8 cellular contexts compared by ENCODE assay signal in the genomic region with DNA sequence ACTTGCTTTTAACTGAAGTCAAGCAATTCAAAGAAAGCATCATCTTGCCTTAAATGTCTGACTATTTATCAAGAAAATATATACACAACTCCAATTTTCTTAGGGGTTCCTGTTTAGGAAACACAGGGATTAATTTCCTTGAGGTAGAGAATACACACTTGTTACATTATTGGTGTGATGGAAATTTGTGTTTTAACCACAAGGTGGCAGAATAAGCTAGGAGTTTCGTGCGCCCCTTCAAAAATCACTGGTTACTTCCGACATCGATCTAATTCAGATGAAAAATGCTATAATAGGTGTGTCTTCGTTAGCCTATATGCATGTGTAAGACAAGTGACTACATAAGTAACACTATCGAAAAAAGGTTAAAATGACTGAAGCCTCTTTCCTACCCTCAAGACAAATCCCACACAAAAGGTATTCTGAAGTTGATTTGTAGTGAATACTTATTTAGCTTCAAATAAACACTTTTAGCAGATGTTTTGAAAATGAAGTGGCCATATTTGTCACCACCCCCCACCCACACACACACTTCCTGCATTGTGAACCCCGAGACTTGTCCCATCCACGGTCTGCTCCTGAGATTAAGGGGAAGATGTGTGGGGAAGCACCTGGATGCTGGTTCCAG.
DNase-seq lines count a peak whose midpoint lies in the region; ATAC-seq, FAIRE-seq and TF ChIP-seq lines count a peak whose summit lies in the region.

No MANE protein-coding gene starts in this region.

- intact Hi-C loops in spleen (cut with DNase I; ENCODE audit: low total_unique reads), result loop anchor here (10.0 kb wide), 1 partner anchor 203 kb away; no protein-coding TSS in a partner anchor

- peak; percentile 2 for DNase-seq in DMS 273 treated with DMSO at 0.1 percent for 48 hours (lab: John Stamatoyannopoulos, UW)
- DNase-seq in KG1 (lab: John Stamatoyannopoulos, UW), result peak; percentile 10
- DNase-seq in SK-N-MC (ENCODE audit: low read depth, low spot score), result no peak
- DNase-seq in frontal cortex (ENCODE audit: low spot score in 2 of 2), result no peak
- DNase-seq in spleen, result no peak
- no peak for DNase-seq in stimulated activated effector memory CD8-positive, alpha-beta T cell treated with anti-CD3 and anti-CD28 coated beads, Interleukin-12 subunit alpha, Interleukin-12 subunit beta, amount 100 ng/mL, for 72 hours (ENCODE audit: low spot score in 2 of 2)
- DNase-seq in NCI-H526 treated with DMSO at 0.1 percent for 48 hours (lab: John Stamatoyannopoulos, UW), result no peak

- H3K9me3 ChIP-seq in SK-N-MC (ENCODE audit: low read depth, low read length), result no peaks in the 10 kb centered on the region
- no peaks in the 10 kb centered on the region for H3K9me3 ChIP-seq in spleen

- H3K36me3 ChIP-seq in SK-N-MC (ENCODE audit: insufficient read depth, low read length) (no peaks in the 10 kb centered on the region), spleen (no peaks in the 10 kb centered on the region)

- no peaks in the 10 kb centered on the region for H3K4me1 ChIP-seq in spleen

- peaks cover 0 to 3% (median 0%) of the 10 kb centered on the region in 7 donors for H3K27me3 ChIP-seq in spleen (replicated peaks in 1 of 7)

- 5 to 9% (median 7%) methylated on average over 8 of the region's 8 CpGs for WGBS in spleen, 5 donors

- H3K4me3 Mint-ChIP-seq in stimulated activated effector memory CD8-positive, alpha-beta T cell treated with anti-CD3 and anti-CD28 coated beads, Interleukin-12 subunit alpha, Interleukin-12 subunit beta, amount 100 ng/mL, for 72 hours, result no peak overlapping the region

- H3K27ac ChIP-seq in SK-N-MC, result no peak overlapping the region; the same call in 1 of the 2 replicates
- no peak overlapping the region for H3K27ac ChIP-seq in spleen

- peak in 8 of 11 experiments; percentile 22 to 60 (median 42) for TF ChIP-seq CTCF in spleen (IDR thresholded peaks at IDR 0.05 in 8 of 11, conservative IDR thresholded peaks at IDR 0.05 in 3 of 11)

- ATAC-seq in GM19463 (IDR thresholded peaks at IDR 0.05; ENCODE audit: unreplicated experiment), result peak; percentile 70
- ATAC-seq in stimulated activated effector memory CD8-positive, alpha-beta T cell treated with anti-CD3 and anti-CD28 coated beads, Interleukin-12 subunit alpha, Interleukin-12 subunit beta, amount 100 ng/mL, for 72 hours, result no peak

- TF ChIP-seq POLR2A in spleen (IDR thresholded peaks at IDR 0.05), result no peak

- peak overlapping the region; percentile 56 for H3K4me3 ChIP-seq in SK-N-MC
- H3K4me3 ChIP-seq in spleen, result no peak overlapping the region

- no peaks in the 10 kb centered on the region for H3K4me1 Mint-ChIP-seq in stimulated activated effector memory CD8-positive, alpha-beta T cell treated with anti-CD3 and anti-CD28 coated beads, Interleukin-12 subunit alpha, Interleukin-12 subunit beta, amount 100 ng/mL, for 72 hours

- H3K9me3 Mint-ChIP-seq in stimulated activated effector memory CD8-positive, alpha-beta T cell treated with anti-CD3 and anti-CD28 coated beads, Interleukin-12 subunit alpha, Interleukin-12 subunit beta, amount 100 ng/mL, for 72 hours, result peaks cover 14% of the 10 kb centered on the region

- FAIRE-seq in frontal cortex (lab: Jason Lieb, UNC), result peak; percentile 57

- H3K27ac Mint-ChIP-seq in stimulated activated effector memory CD8-positive, alpha-beta T cell treated with anti-CD3 and anti-CD28 coated beads, Interleukin-12 subunit alpha, Interleukin-12 subunit beta, amount 100 ng/mL, for 72 hours, result no peak overlapping the region

- no peak overlapping the region for H3K9ac ChIP-seq in SK-N-MC (ENCODE audit: insufficient read length)

- H3K36me3 Mint-ChIP-seq in stimulated activated effector memory CD8-positive, alpha-beta T cell treated with anti-CD3 and anti-CD28 coated beads, Interleukin-12 subunit alpha, Interleukin-12 subunit beta, amount 100 ng/mL, for 72 hours, result no peaks in the 10 kb centered on the region

Comparison
In these comparisons a context has a peak if more than half of its experiments do, and no peak if none do; other contexts are left out.
1. DNase-seq: peak in DMS 273 treated with DMSO at 0.1 percent for 48 hours (single experiment) and KG1 (single experiment); none in SK-N-MC (single experiment), frontal cortex (0 of 2), spleen (single experiment), stimulated activated effector memory CD8-positive, alpha-beta T cell treated with anti-CD3 and anti-CD28 coated beads, Interleukin-12 subunit alpha, Interleukin-12 subunit beta, amount 100 ng/mL, for 72 hours (0 of 2) and NCI-H526 treated with DMSO at 0.1 percent for 48 hours (single experiment).